In genomic region chr1:203267347-203267846, GRCh38 we compare ENCODE assay signal across 8 cellular contexts. TPM values are rescaled to one million over a fixed set of nuclear protein-coding genes. Genes with fewer than 3 reads are reported as not detected.
DNase-seq lines count a peak whose midpoint lies in the region; ATAC-seq and TF ChIP-seq lines count a peak whose summit lies in the region.

No MANE protein-coding gene starts in this region.

- H4K91ac ChIP-seq in trophoblast cell (ENCODE audit: low read depth, low read length) = peak overlapping the region; percentile 76

- peak; percentile 94 for TF ChIP-seq CTCF in CD4-positive, alpha-beta T cell (IDR thresholded peaks at IDR 0.05)
- peak; percentile 85 to 97 (median 95) for TF ChIP-seq CTCF in heart left ventricle (IDR thresholded peaks at IDR 0.05)

- peaks cover 9% of the 10 kb centered on the region for H3K4me1 ChIP-seq in adipocyte (ENCODE audit: control insufficient read depth, insufficient read depth, low read length)
- H3K4me1 ChIP-seq in heart left ventricle = peaks cover 0 to 27% (median 8%) of the 10 kb centered on the region in 12 donors
- peaks cover 6% of the 10 kb centered on the region in 2 experiments for H3K4me1 ChIP-seq in trophoblast cell (ENCODE audit: control insufficient read depth in 1 of 2, insufficient read depth in 2 of 2, low read length in 2 of 2)

- peak overlapping the region; percentile 73 for H3K4me3 Mint-ChIP-seq in CD4-positive, alpha-beta T cell

- peak overlapping the region; percentile 82 for H3K18ac ChIP-seq in trophoblast cell (ENCODE audit: low read length)

- peak overlapping the region; percentile 93 for H3K4me3 ChIP-seq in adipocyte (ENCODE audit: low read length)
- H3K4me3 ChIP-seq in heart left ventricle = peak overlapping the region; percentile 37 to 69 (median 60)
- H3K4me3 ChIP-seq in trophoblast cell (ENCODE audit: low read depth, low read length) = peak overlapping the region; percentile 60

- H3K4me2 ChIP-seq in trophoblast cell (ENCODE audit: low read length) = peak overlapping the region; percentile 90

- no peak for TF ChIP-seq POLR2A in heart left ventricle (IDR thresholded peaks at IDR 0.05)

- peak overlapping the region; percentile 69 for H4K12ac ChIP-seq in trophoblast cell (ENCODE audit: low read depth, low read length)

- H3K9me3 ChIP-seq in CD4-positive, alpha-beta T cell (ENCODE audit: control insufficient read depth, low read length) = no peaks in the 10 kb centered on the region
- no peaks in the 10 kb centered on the region for H3K9me3 ChIP-seq in adipocyte (ENCODE audit: control insufficient read depth, low read length)
- H3K9me3 ChIP-seq in heart left ventricle = no peaks in the 10 kb centered on the region
- peaks cover 1% of the 10 kb centered on the region for H3K9me3 ChIP-seq in trophoblast cell (ENCODE audit: insufficient read depth, low read depth, low read length)

- no peaks in the 10 kb centered on the region for H3K36me3 Mint-ChIP-seq in CD4-positive, alpha-beta T cell (ENCODE audit: low read depth)

- H3K23ac ChIP-seq in trophoblast cell (ENCODE audit: low read length) = no peak overlapping the region

- H2AFZ ChIP-seq in trophoblast cell (ENCODE audit: insufficient read depth, low read length, poor library complexity) = peak overlapping the region; percentile 93

- H3K4ac ChIP-seq in trophoblast cell (ENCODE audit: low read depth, low read length) = no peak overlapping the region

- H3K79me2 ChIP-seq in trophoblast cell (ENCODE audit: control insufficient read depth, insufficient read depth, low read length, poor library complexity) = no peaks in the 10 kb centered on the region

- H2BK5ac ChIP-seq in trophoblast cell (ENCODE audit: low read depth, low read length, poor library complexity) = peak overlapping the region; percentile 61

- CTCF ChIA-PET in CD4-positive, alpha-beta T cell (lab: Charles Lee) = interaction anchor here (0.5 to 15.3 kb wide), 52 partner anchors 10 to 1540 kb away, joined by 3 to 462 read pairs (median 4); partner anchors contain the start of genes ATP2B4, BTG2, OPTC and TMEM183A

- H3K36me3 ChIP-seq in adipocyte (ENCODE audit: control insufficient read depth, insufficient read depth, low read length, severe bottlenecking) = no peaks in the 10 kb centered on the region
- no peaks in the 10 kb centered on the region for H3K36me3 ChIP-seq in heart left ventricle
- H3K36me3 ChIP-seq in trophoblast cell (ENCODE audit: control insufficient read depth in 1 of 2, insufficient read depth in 2 of 2, low read length in 2 of 2) = no peaks in the 10 kb centered on the region

- 0 to 1% (median 0%) methylated on average over 7 to 20 of the region's 20 CpGs for WGBS in heart left ventricle, 4 donors
- no CpG with 5 or more reads among the region's 20 CpGs for WGBS in trophoblast cell (ENCODE audit: extremely low coverage, insufficient coverage, insufficient read length)

- H3K9ac ChIP-seq in adipocyte (ENCODE audit: low read length) (peak overlapping the region; percentile 94), trophoblast cell (ENCODE audit: low read length) (no peak overlapping the region)

- intact Hi-C loops in CD4-positive, alpha-beta T cell (cut with DNase I, micrococcal nuclease) = loop anchor here (1.0 to 10.0 kb wide), 7 partner anchors 220 to 861 kb away; partner anchors contain the start of gene ATP2B4 (in 2 of the 2)
- intact Hi-C loops in heart left ventricle (cut with DNase I) = loop anchor here in 2 of 10 donors (5.0 kb wide), 1 partner anchor 230 kb away; no protein-coding TSS in a partner anchor

- ATAC-seq in CD4-positive, alpha-beta T cell (ENCODE audit: poor library complexity) = peak; percentile 46
- ATAC-seq in GM21786 (IDR thresholded peaks at IDR 0.05; ENCODE audit: unreplicated experiment) (peak; percentile 64), heart left ventricle (peak; percentile 47 to 74 (median 72))

- peak overlapping the region; percentile 90 for H4K8ac ChIP-seq in trophoblast cell (ENCODE audit: low read depth, low read length)

- H2BK120ac ChIP-seq in trophoblast cell (ENCODE audit: insufficient read depth, low read length, poor library complexity) = peak overlapping the region; percentile 83

- H3K79me1 ChIP-seq in trophoblast cell (ENCODE audit: low read length) = peaks cover 2% of the 10 kb centered on the region

- peak; percentile 67 to 80 (median 74) for DNase-seq in CD4-positive, alpha-beta T cell
- peak; percentile 66 for DNase-seq in NCI-H1436 treated with DMSO at 0.1 percent for 48 hours (lab: John Stamatoyannopoulos, UW)
- DNase-seq in T follicular helper cell (ENCODE audit: low read depth) = peak; percentile 78
- DNase-seq in adipocyte (ENCODE audit: low read depth) = peak; percentile 97
- DNase-seq in heart left ventricle = peak; percentile 81 to 89 (median 84)
- DNase-seq in trophoblast cell = peak; percentile 79 to 97
- DNase-seq in ureter (ENCODE audit: low spot score) = peak; percentile 90

- H3K27ac ChIP-seq in CD4-positive, alpha-beta T cell (ENCODE audit: low read depth, low read length) = peak overlapping the region; percentile 69
- H3K27ac ChIP-seq in heart left ventricle (peak overlapping the region; percentile 63 to 92 (median 87)), trophoblast cell (ENCODE audit: low read depth, low read length) (no peak overlapping the region)

- peak overlapping the region; percentile 79 for H2BK12ac ChIP-seq in trophoblast cell (ENCODE audit: low read length)

- POLR2A ChIA-PET in CD4-positive, alpha-beta T cell (lab: Charles Lee) = interaction anchor here (0.7 to 17.7 kb wide), 12 partner anchors 10 to 359 kb away, joined by 3 to 320 read pairs (median 10); partner anchors contain the start of genes ATP2B4 and BTG2

- peaks cover 22% of the 10 kb centered on the region for H3K4me1 Mint-ChIP-seq in CD4-positive, alpha-beta T cell (ENCODE audit: low read depth)

- no peaks in the 10 kb centered on the region for H3K27me3 Mint-ChIP-seq in CD4-positive, alpha-beta T cell

- peak overlapping the region; percentile 79 for H3K14ac ChIP-seq in trophoblast cell (ENCODE audit: low read length)

- H3K27ac Mint-ChIP-seq in CD4-positive, alpha-beta T cell = peak overlapping the region; percentile 77

- H3K9me3 Mint-ChIP-seq in CD4-positive, alpha-beta T cell = no peaks in the 10 kb centered on the region

- no peak overlapping the region for H2AK5ac ChIP-seq in trophoblast cell (ENCODE audit: low read length)

- H3K27me3 ChIP-seq in CD4-positive, alpha-beta T cell (ENCODE audit: control insufficient read depth, insufficient read depth, low read length) = no peaks in the 10 kb centered on the region
- H3K27me3 ChIP-seq in adipocyte (replicated peaks; ENCODE audit: control insufficient read depth, insufficient read depth, low read length) = no peaks in the 10 kb centered on the region
- H3K27me3 ChIP-seq in heart left ventricle = no peaks in the 10 kb centered on the region
- no peaks in the 10 kb centered on the region for H3K27me3 ChIP-seq in trophoblast cell (ENCODE audit: insufficient read depth, low read length)

RNA-seq across cellular contexts. Expression of gene BTG2, which starts 37.9 kb away (rescaled TPM):
- total RNA-seq in CD4-positive, alpha-beta T cell = 100 to 1,000 TPM; 802 to 849 TPM
- 100 to 1,000 TPM in 1 of 9 donors, 10 to 100 TPM in 8; 28.0 to 174 (median 42.1) TPM for total RNA-seq in heart left ventricle
- 10 to 100 TPM; 23.8 to 77.3 TPM for polyA plus RNA-seq in heart left ventricle
- polyA plus RNA-seq in trophoblast cell (2013) = 28.9 and 30.4 TPM in 2 replicates
- 199 TPM for total RNA-seq in ureter

RNA-seq across cellular contexts. Expression of gene CHIT1, which starts 37.9 kb away (rescaled TPM):
- total RNA-seq in CD4-positive, alpha-beta T cell = 1 to 10 TPM in 1 of 2 experiments, under 1 TPM in 1; 0.58 to 1.1 TPM
- total RNA-seq in heart left ventricle (1 to 10 TPM in 1 of 9 donors, under 1 TPM in 4, not detected in 4; 0.05 to 1.7 (median 0.22) TPM), ureter (6.6 TPM)
- not detected for polyA plus RNA-seq in heart left ventricle
- not detected in 2 replicates for polyA plus RNA-seq in trophoblast cell (2013)
